Comparison of ENCODE assay signal across 9 cellular contexts in the genomic region with DNA sequence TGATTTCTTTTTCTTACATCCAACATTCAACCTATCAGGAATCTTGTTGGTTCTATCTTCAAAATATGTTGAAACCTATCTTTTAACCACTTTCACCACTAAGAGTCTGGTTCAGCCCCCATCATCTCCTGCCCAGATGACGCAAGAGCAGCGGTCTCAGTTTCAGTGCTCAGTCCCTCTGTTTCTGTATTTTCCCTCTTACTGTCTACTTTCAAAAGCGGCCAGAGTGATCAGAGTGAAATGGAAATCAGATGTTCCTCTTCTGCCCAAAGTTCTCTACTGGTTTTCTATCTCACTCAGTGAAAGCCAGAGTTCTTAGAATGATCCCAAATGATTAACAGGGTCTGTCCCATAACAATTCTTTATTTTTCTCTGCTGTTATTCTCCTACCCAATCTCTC.
DNase-seq lines count a peak whose midpoint lies in the region; ATAC-seq and TF ChIP-seq lines count a peak whose summit lies in the region.
"Had no signal": no experiment of that assay in that cellular context is flagged by ENCODE, and none has a peak within 500 bp of the region (broad histone marks: within the 10 kb centered on the region; RNA-seq: fewer than 3 reads in every experiment).

No MANE protein-coding gene starts in this region.

- H3K36me3 ChIP-seq in GM06990 (ENCODE audit: control insufficient read depth, insufficient read depth, low read length): no peaks in the 10 kb centered on the region
- H3K36me3 ChIP-seq in right atrium auricular region: no peaks in the 10 kb centered on the region
- no peaks in the 10 kb centered on the region for H3K36me3 ChIP-seq in naive thymus-derived CD4-positive, alpha-beta T cell (ENCODE audit: control insufficient read depth in 2 of 3, insufficient read depth in 3 of 3, low read length in 3 of 3)

- CTCF ChIA-PET in naive thymus-derived CD4-positive, alpha-beta T cell (lab: Charles Lee): no interaction called here

- H3K4me1 Mint-ChIP-seq in T-helper 1 cell treated with Interleukin-12 subunit alpha and Interleukin-12 subunit beta and Interleukin-4 antibody, amounts not matched to agents 30 μg/mL and 1 μg/mL, for 36 hours (ENCODE audit: low read depth): peaks cover 12% of the 10 kb centered on the region
- H3K4me1 Mint-ChIP-seq in naive thymus-derived CD4-positive, alpha-beta T cell: peaks cover 0 to 10% (median 0%) of the 10 kb centered on the region in 7 donors

- TF ChIP-seq CTCF in GM06990 (IDR thresholded peaks at IDR 0.05; ENCODE audit: insufficient read depth, low read length, poor library complexity, severe bottlenecking) (no peak), lower leg skin (IDR thresholded peaks at IDR 0.05) (no peak), right atrium auricular region (IDR thresholded peaks at IDR 0.05) (no peak)

- no peaks in the 10 kb centered on the region for H3K9me3 ChIP-seq in right atrium auricular region
- no peaks in the 10 kb centered on the region for H3K9me3 ChIP-seq in naive thymus-derived CD4-positive, alpha-beta T cell (ENCODE audit: control insufficient read depth in 2 of 3, low read length in 3 of 3)

- no peaks in the 10 kb centered on the region; the same call in 1 of the 2 replicates for H3K27me3 ChIP-seq in GM06990 (replicated peaks; ENCODE audit: control insufficient read depth, insufficient read depth, low read length)
- no peaks in the 10 kb centered on the region for H3K27me3 ChIP-seq in right atrium auricular region
- H3K27me3 ChIP-seq in naive thymus-derived CD4-positive, alpha-beta T cell (ENCODE audit: control insufficient read depth in 2 of 2, insufficient read depth in 2 of 2, low read length in 2 of 2): no peaks in the 10 kb centered on the region

- POLR2A ChIA-PET in naive thymus-derived CD4-positive, alpha-beta T cell (lab: Charles Lee): no interaction called here

- no peak overlapping the region for H3K27ac ChIP-seq in right atrium auricular region
- no peak overlapping the region for H3K27ac ChIP-seq in naive thymus-derived CD4-positive, alpha-beta T cell (ENCODE audit: low read depth, low read length)

- no peak for TF ChIP-seq POLR2A in lower leg skin (IDR thresholded peaks at IDR 0.05)

- DNase-seq in GM06990 (ENCODE audit: extremely low read depth, insufficient read length) (peak; percentile 21), lower leg skin (ENCODE audit: low spot score in 2 of 2) (no peak), right atrium auricular region (ENCODE audit: low spot score) (no peak), GOT3 (lab: John Stamatoyannopoulos, UW) (no peak)
- DNase-seq in naive thymus-derived CD4-positive, alpha-beta T cell: no peak
- DNase-seq: mesendoderm had no signal

- H3K9me3 Mint-ChIP-seq in T-helper 1 cell treated with Interleukin-12 subunit alpha and Interleukin-12 subunit beta and Interleukin-4 antibody, amounts not matched to agents 30 μg/mL and 1 μg/mL, for 36 hours: peaks cover 6% of the 10 kb centered on the region
- peaks cover 0 to 7% (median 0%) of the 10 kb centered on the region in 11 donors for H3K9me3 Mint-ChIP-seq in naive thymus-derived CD4-positive, alpha-beta T cell

- no peaks in the 10 kb centered on the region for H3K4me1 ChIP-seq in right atrium auricular region
- no peaks in the 10 kb centered on the region for H3K4me1 ChIP-seq in naive thymus-derived CD4-positive, alpha-beta T cell (ENCODE audit: control insufficient read depth in 2 of 2, insufficient read depth in 2 of 2, low read length in 2 of 2)

- H3K4me3 Mint-ChIP-seq in T-helper 1 cell treated with Interleukin-12 subunit alpha and Interleukin-12 subunit beta and Interleukin-4 antibody, amounts not matched to agents 30 μg/mL and 1 μg/mL, for 36 hours: peak overlapping the region; percentile 3
- H3K4me3 Mint-ChIP-seq in naive thymus-derived CD4-positive, alpha-beta T cell: no peak overlapping the region

- ATAC-seq in GM19395 (IDR thresholded peaks at IDR 0.05; ENCODE audit: unreplicated experiment): peak; percentile 99
- peak; percentile 78 for ATAC-seq in HG03060 (IDR thresholded peaks at IDR 0.05; ENCODE audit: low read depth, unreplicated experiment)
- no peak for ATAC-seq in naive thymus-derived CD4-positive, alpha-beta T cell

- intact Hi-C loops in lower leg skin (cut with DNase I; ENCODE audit: low total_unique reads): no loop called here
- intact Hi-C loops in naive thymus-derived CD4-positive, alpha-beta T cell (cut with micrococcal nuclease): no loop called here

- peaks cover 4% of the 10 kb centered on the region for H3K27me3 Mint-ChIP-seq in T-helper 1 cell treated with Interleukin-12 subunit alpha and Interleukin-12 subunit beta and Interleukin-4 antibody, amounts not matched to agents 30 μg/mL and 1 μg/mL, for 36 hours (ENCODE audit: low read depth)
- H3K27me3 Mint-ChIP-seq in naive thymus-derived CD4-positive, alpha-beta T cell: peaks cover 0 to 13% (median 0%) of the 10 kb centered on the region in 5 donors

- H3K4me3 ChIP-seq in GM06990 (replicated peaks; ENCODE audit: low read depth, low read length) (no peak overlapping the region), lower leg skin (ENCODE audit: low read depth, poor library complexity, severe bottlenecking) (no peak overlapping the region), right atrium auricular region (no peak overlapping the region)
- no peak overlapping the region for H3K4me3 ChIP-seq in naive thymus-derived CD4-positive, alpha-beta T cell (ENCODE audit: low read length)

- H3K27ac Mint-ChIP-seq in T-helper 1 cell treated with Interleukin-12 subunit alpha and Interleukin-12 subunit beta and Interleukin-4 antibody, amounts not matched to agents 30 μg/mL and 1 μg/mL, for 36 hours: no peak overlapping the region
- H3K27ac Mint-ChIP-seq in naive thymus-derived CD4-positive, alpha-beta T cell: no peak overlapping the region

- H3K36me3 Mint-ChIP-seq in T-helper 1 cell treated with Interleukin-12 subunit alpha and Interleukin-12 subunit beta and Interleukin-4 antibody, amounts not matched to agents 30 μg/mL and 1 μg/mL, for 36 hours (ENCODE audit: low read depth): peaks cover 6% of the 10 kb centered on the region
- peaks cover 0 to 15% (median 0%) of the 10 kb centered on the region in 5 donors for H3K36me3 Mint-ChIP-seq in naive thymus-derived CD4-positive, alpha-beta T cell

- WGBS in lower leg skin, 2 donors: 78% methylated on average over 3 of the region's 3 CpGs
